ENCODE assay signal across 36 cellular contexts in genomic region chr2:164551519-164551918, GRCh38.
DNase-seq lines count a peak whose midpoint lies in the region; ATAC-seq, FAIRE-seq and TF ChIP-seq lines count a peak whose summit lies in the region.
"Had no signal": no experiment of that assay in that cellular context is flagged by ENCODE, and none has a peak within 500 bp of the region (broad histone marks: within the 10 kb centered on the region; RNA-seq: fewer than 3 reads in every experiment).

No MANE protein-coding gene starts in this region.

- H3K4me2 ChIP-seq in HepG2 (ENCODE audit: low read depth, low read length), result no peak overlapping the region
- H3K4me2 ChIP-seq: A549; BLaER1; BLaER1 treated with 17β-estradiol and CSF1 and Interleukin-3, amounts not matched to agents 10 nM and 100 nM had no signal

- no peak overlapping the region for H3K4me3 Mint-ChIP-seq in CD4-positive, CD25-positive, alpha-beta regulatory T cell
- no peak overlapping the region for H3K4me3 Mint-ChIP-seq in activated naive CD8-positive, alpha-beta T cell treated with anti-CD3 and anti-CD28 coated beads, Interleukin-2, amount 50 U/mL, for 24 hours
- H3K4me3 Mint-ChIP-seq: B cell; CD14-positive monocyte; CD4-positive, alpha-beta memory T cell; CD4-positive, alpha-beta T cell; CD8-positive, alpha-beta memory T cell; CD8-positive, alpha-beta T cell had no signal

- TF ChIP-seq RAD21 in liver (IDR thresholded peaks at IDR 0.05) (no peak), HepG2 (CRISPR knock-in tag; IDR thresholded peaks at IDR 0.05) (no peak)

- no peaks in the 10 kb centered on the region for H3K4me1 Mint-ChIP-seq in CD4-positive, CD25-positive, alpha-beta regulatory T cell
- no peaks in the 10 kb centered on the region for H3K4me1 Mint-ChIP-seq in activated naive CD8-positive, alpha-beta T cell treated with anti-CD3 and anti-CD28 coated beads, Interleukin-2, amount 50 U/mL, for 24 hours
- H3K4me1 Mint-ChIP-seq: B cell; CD14-positive monocyte; CD4-positive, alpha-beta memory T cell; CD8-positive, alpha-beta memory T cell had no signal

- DNase-seq in HepG2 (ENCODE audit: low spot score) (no peak), left lobe of liver (ENCODE audit: low spot score) (peak; percentile 61), right lobe of liver (peak in 1 of 3 donors; percentile 60), lower leg skin (ENCODE audit: low spot score in 2 of 2) (no peak)
- no peak for DNase-seq in CD4-positive, CD25-positive, alpha-beta regulatory T cell
- no peak for DNase-seq in stimulated activated naive CD4-positive, alpha-beta T cell treated with Interleukin-2 at 50 U/mL for 16 hours (lab: John Stamatoyannopoulos, UW)
- DNase-seq in activated naive CD8-positive, alpha-beta T cell treated with anti-CD3 and anti-CD28 coated beads, Interleukin-2, amount 50 U/mL, for 24 hours, result no peak
- DNase-seq: 8988T; ACHN; AML-193; BE2C; C1 segment of cervical spinal cord; Caco-2; Calu3; CD4-positive, alpha-beta memory T cell; CD4-positive, alpha-beta T cell; CD8-positive, alpha-beta memory T cell; CD8-positive, alpha-beta T cell; COR-L47; DMS 273 treated with DMSO at 0.1 percent for 48 hours; DMS153; DMS53; DMS79; DMS79 treated with DMSO at 0.1 percent for 48 hours; DND-41; EL had no signal

- H3K9me3 Mint-ChIP-seq in CD4-positive, CD25-positive, alpha-beta regulatory T cell, result peaks cover 0 to 8% (median 3%) of the 10 kb centered on the region in 7 donors
- H3K9me3 Mint-ChIP-seq in activated naive CD8-positive, alpha-beta T cell treated with anti-CD3 and anti-CD28 coated beads, Interleukin-2, amount 50 U/mL, for 24 hours, result no peaks in the 10 kb centered on the region

- BruUV-seq in HepG2 (replicated peaks; lab: Mats Ljungman, UMichigan), result no TSS peak

- H3K27ac ChIP-seq in liver (ENCODE audit: low read depth in 1 of 2, low read length in 2 of 2), result no peak overlapping the region
- H3K27ac ChIP-seq in HepG2 (ENCODE audit: extremely low read length, insufficient read depth, low read length), result no peak overlapping the region
- no peak overlapping the region for H3K27ac ChIP-seq in CD4-positive, CD25-positive, alpha-beta regulatory T cell (ENCODE audit: insufficient read depth, low read length, poor library complexity, severe bottlenecking)
- H3K27ac ChIP-seq in right lobe of liver, result peak overlapping the region in 1 of 3 donors; percentile 39
- H3K27ac ChIP-seq: 22Rv1; A549; BLaER1; BLaER1 treated with 17β-estradiol and CSF1 and Interleukin-3, amounts not matched to agents 10 nM and 100 nM; C4-2B had no signal

- no peak overlapping the region for H3K9ac ChIP-seq in liver (ENCODE audit: low read depth in 1 of 2, low read length in 2 of 2)
- no peak overlapping the region for H3K9ac ChIP-seq in HepG2 (ENCODE audit: insufficient read depth, low read depth, low read length)
- H3K9ac ChIP-seq: BLaER1; BLaER1 treated with 17β-estradiol and CSF1 and Interleukin-3, amounts not matched to agents 10 nM and 100 nM had no signal

- H3K9me3 ChIP-seq in liver (ENCODE audit: control insufficient read depth in 4 of 4, low read length in 3 of 4), result no peaks in the 10 kb centered on the region
- no peaks in the 10 kb centered on the region for H3K9me3 ChIP-seq in HepG2 (ENCODE audit: low read length)
- H3K9me3 ChIP-seq in CD4-positive, CD25-positive, alpha-beta regulatory T cell (ENCODE audit: control insufficient read depth in 2 of 2, low read length in 2 of 2), result no peaks in the 10 kb centered on the region
- no peaks in the 10 kb centered on the region for H3K9me3 ChIP-seq in right lobe of liver
- H3K9me3 ChIP-seq: A549, BE2C, Caco-2 had no signal

- H3K27me3 ChIP-seq in liver (ENCODE audit: control insufficient read depth in 4 of 4, insufficient read depth in 4 of 4, low read length in 3 of 4) (no peaks in the 10 kb centered on the region), HepG2 (ENCODE audit: control insufficient read depth in 1 of 2, insufficient read depth in 2 of 2, low read length in 2 of 2) (no peaks in the 10 kb centered on the region), right lobe of liver (no peaks in the 10 kb centered on the region)
- no peaks in the 10 kb centered on the region for H3K27me3 ChIP-seq in CD4-positive, CD25-positive, alpha-beta regulatory T cell (ENCODE audit: control insufficient read depth, insufficient read depth, low read length)
- H3K27me3 ChIP-seq: BE2C; BLaER1; BLaER1 treated with 17β-estradiol and CSF1 and Interleukin-3, amounts not matched to agents 10 nM and 100 nM had no signal

- H3K4me3 ChIP-seq in liver (ENCODE audit: low read depth in 1 of 3, low read length in 3 of 3) (no peak overlapping the region), HepG2 (replicated peaks in 1 of 3; ENCODE audit: insufficient read depth in 1 of 3, low read depth in 2 of 3, low read length in 3 of 3) (no peak overlapping the region), right lobe of liver (no peak overlapping the region), lower leg skin (ENCODE audit: low read depth, poor library complexity, severe bottlenecking) (no peak overlapping the region)
- no peak overlapping the region for H3K4me3 ChIP-seq in CD4-positive, CD25-positive, alpha-beta regulatory T cell (ENCODE audit: low read depth, low read length)
- H3K4me3 ChIP-seq: A549; BLaER1; BLaER1 treated with 17β-estradiol and CSF1 and Interleukin-3, amounts not matched to agents 10 nM and 100 nM had no signal

- in situ Hi-C loops in HepG2 (cut with HindIII; ENCODE audit: extremely low pct_ligation_motif_present, low pct_unique_long_range_greater_than_20kb), result no loop called here

- no peak overlapping the region for H2AFZ ChIP-seq in HepG2 (ENCODE audit: low read length)

- no peaks in the 10 kb centered on the region for H3K27me3 Mint-ChIP-seq in CD4-positive, CD25-positive, alpha-beta regulatory T cell
- H3K27me3 Mint-ChIP-seq in activated naive CD8-positive, alpha-beta T cell treated with anti-CD3 and anti-CD28 coated beads, Interleukin-2, amount 50 U/mL, for 24 hours, result no peaks in the 10 kb centered on the region
- H3K27me3 Mint-ChIP-seq: CD4-positive, alpha-beta memory T cell; CD4-positive, alpha-beta T cell; CD8-positive, alpha-beta memory T cell had no signal

- peaks cover 3 to 25% (median 11%) of the 10 kb centered on the region in 4 donors for H3K4me1 ChIP-seq in liver (ENCODE audit: control insufficient read depth in 4 of 4, insufficient read depth in 4 of 4, low read length in 3 of 4)
- peaks cover 6% of the 10 kb centered on the region for H3K4me1 ChIP-seq in HepG2 (ENCODE audit: insufficient read depth, low read length)
- no peaks in the 10 kb centered on the region for H3K4me1 ChIP-seq in CD4-positive, CD25-positive, alpha-beta regulatory T cell (ENCODE audit: control insufficient read depth, insufficient read depth, low read length, poor library complexity, severe bottlenecking)
- H3K4me1 ChIP-seq in right lobe of liver, result peaks cover 0 to 29% (median 6%) of the 10 kb centered on the region in 4 donors
- H3K4me1 ChIP-seq: BE2C, Caco-2 had no signal

- no peaks in the 10 kb centered on the region for H3K79me2 ChIP-seq in HepG2 (ENCODE audit: insufficient read depth, low read length)

- intact Hi-C loops in HepG2 (cut with micrococcal nuclease; ENCODE audit: unreplicated experiment), result no loop called here
- intact Hi-C loops in right lobe of liver (cut with DNase I), result no loop called here
- intact Hi-C loops in lower leg skin (cut with DNase I; ENCODE audit: low total_unique reads), result no loop called here

- FAIRE-seq in HepG2 (lab: Jason Lieb, UNC), result no peak
- FAIRE-seq: A204.1, A549, D721Med had no signal

- no peak for ATAC-seq in HepG2
- ATAC-seq in CD4-positive, CD25-positive, alpha-beta regulatory T cell (ENCODE audit: low read depth in 2 of 2), result no peak
- ATAC-seq in left lobe of liver, result peak; percentile 77
- peak; percentile 67 to 81 (median 73) for ATAC-seq in right lobe of liver
- ATAC-seq in activated naive CD8-positive, alpha-beta T cell treated with anti-CD3 and anti-CD28 coated beads, Interleukin-2, amount 50 U/mL, for 24 hours, result no peak
- ATAC-seq: A549; CD8-positive, alpha-beta T cell had no signal

- TF ChIP-seq POLR2A in HepG2 (IDR thresholded peaks at IDR 0.05; ENCODE audit: insufficient read depth in 1 of 2, low read depth in 2 of 2, low read length in 2 of 2), result no peak
- no peak for TF ChIP-seq POLR2A in right lobe of liver (IDR thresholded peaks at IDR 0.05)
- no peak for TF ChIP-seq POLR2A in lower leg skin (IDR thresholded peaks at IDR 0.05)

- TF ChIP-seq CTCF in liver (IDR thresholded peaks at IDR 0.05; ENCODE audit: low read depth, low read length, missing input control), result no peak
- no peak for TF ChIP-seq CTCF in HepG2 (CRISPR knock-in tag; IDR thresholded peaks at IDR 0.05)
- TF ChIP-seq CTCF in right lobe of liver (IDR thresholded peaks at IDR 0.05), result no peak
- TF ChIP-seq CTCF in lower leg skin (IDR thresholded peaks at IDR 0.05), result no peak

- H3K27ac Mint-ChIP-seq in CD4-positive, CD25-positive, alpha-beta regulatory T cell, result peak overlapping the region in 2 of 3 donors; percentile 5 to 74
- no peak overlapping the region for H3K27ac Mint-ChIP-seq in activated naive CD8-positive, alpha-beta T cell treated with anti-CD3 and anti-CD28 coated beads, Interleukin-2, amount 50 U/mL, for 24 hours
- H3K27ac Mint-ChIP-seq: B cell; CD14-positive monocyte; CD4-positive, alpha-beta memory T cell; CD4-positive, alpha-beta T cell; CD8-positive, alpha-beta memory T cell; CD8-positive, alpha-beta T cell had no signal

- no peak for TF ChIP-seq EP300 in HepG2 (IDR thresholded peaks at IDR 0.05; ENCODE audit: low read depth in 2 of 2, low read length in 2 of 2)
- TF ChIP-seq EP300 in HepG2 (CRISPR knock-in tag; IDR thresholded peaks at IDR 0.05; ENCODE audit: borderline replicate concordance), result no peak

- no peaks in the 10 kb centered on the region for H3K36me3 Mint-ChIP-seq in CD4-positive, CD25-positive, alpha-beta regulatory T cell
- no peaks in the 10 kb centered on the region for H3K36me3 Mint-ChIP-seq in activated naive CD8-positive, alpha-beta T cell treated with anti-CD3 and anti-CD28 coated beads, Interleukin-2, amount 50 U/mL, for 24 hours (ENCODE audit: low read depth)
- H3K36me3 Mint-ChIP-seq: CD14-positive monocyte; CD4-positive, alpha-beta memory T cell; CD8-positive, alpha-beta memory T cell; CD8-positive, alpha-beta T cell had no signal

- 43% methylated on average over 4 of the region's 4 CpGs for WGBS in liver
- 76% methylated on average over 4 of the region's 4 CpGs for WGBS in HepG2 (ENCODE audit: low lambda C conversion rate)
- WGBS in right lobe of liver (ENCODE audit: insufficient coverage, low coverage, low lambda C conversion rate, missing lambda C conversion rate), result 21% methylated on average over 4 of the region's 4 CpGs
- 89 to 90% methylated on average over 4 of the region's 4 CpGs for WGBS in lower leg skin, 2 donors

- CTCF ChIA-PET in HepG2 (lab: Yijun Ruan, JAX; ENCODE audit: low intra/inter-chr PET ratio, low total read pairs), result no interaction called here

- H3K36me3 ChIP-seq in liver (ENCODE audit: control insufficient read depth in 4 of 4, insufficient read depth in 3 of 4, low read depth in 1 of 4, low read length in 3 of 4) (peaks cover 0 to 6% (median 4%) of the 10 kb centered on the region in 4 donors), HepG2 (replicated peaks in 1 of 2; ENCODE audit: control insufficient read depth in 1 of 2, insufficient read depth in 2 of 2, low read length in 2 of 2) (no peaks in the 10 kb centered on the region), right lobe of liver (peaks cover 0 to 5% (median 0%) of the 10 kb centered on the region in 4 donors)
- no peaks in the 10 kb centered on the region for H3K36me3 ChIP-seq in CD4-positive, CD25-positive, alpha-beta regulatory T cell (ENCODE audit: control insufficient read depth, insufficient read depth, low read length)
- H3K36me3 ChIP-seq: BE2C had no signal

- H4K20me1 ChIP-seq in HepG2 (ENCODE audit: insufficient read depth, low read length), result no peaks in the 10 kb centered on the region
- H4K20me1 ChIP-seq: BLaER1; BLaER1 treated with 17β-estradiol and CSF1 and Interleukin-3, amounts not matched to agents 10 nM and 100 nM had no signal

- POLR2A ChIA-PET in HepG2 (lab: Yijun Ruan, JAX), result no interaction called here

Comparison
In these comparisons a context has a peak if more than half of its experiments do, and no peak if none do; other contexts are left out.
1. ATAC-seq: peak in left lobe of liver (single experiment) and right lobe of liver (4 of 4); none in HepG2 (single experiment), CD4-positive, CD25-positive, alpha-beta regulatory T cell (0 of 2) and activated naive CD8-positive, alpha-beta T cell treated with anti-CD3 and anti-CD28 coated beads, Interleukin-2, amount 50 U/mL, for 24 hours (single experiment).